ENCODE assay signal across 2 cellular contexts in genomic region chr14:78673845-78674244, GRCh38.
TF ChIP-seq lines count a peak whose summit lies in the region.

No MANE protein-coding gene starts in this region.

TF ChIP-seq in WTC11, 78 proteins besides CTCF, POLR2A, EP300 and RAD21 (continued from another document):
- no peak for TF ChIP-seq IRF2 (CRISPR knock-in tag; IDR thresholded peaks at IDR 0.05; ENCODE audit: borderline replicate concordance, low read depth)
- TF ChIP-seq NFE2L1 (CRISPR knock-in tag; IDR thresholded peaks at IDR 0.05), result no peak
- no peak for TF ChIP-seq IRF1 (CRISPR knock-in tag; IDR thresholded peaks at IDR 0.05)
- no peak for TF ChIP-seq CDX4 (CRISPR knock-in tag; IDR thresholded peaks at IDR 0.05; ENCODE audit: borderline replicate concordance)
- TF ChIP-seq NFYB (CRISPR knock-in tag; conservative IDR thresholded peaks at IDR 0.05; ENCODE audit: low read depth), result no peak
- TF ChIP-seq ZNF416 (CRISPR knock-in tag; IDR thresholded peaks at IDR 0.05), result no peak
- no peak for TF ChIP-seq RELA (CRISPR knock-in tag; IDR thresholded peaks at IDR 0.05; ENCODE audit: borderline replicate concordance)
- TF ChIP-seq USF2 (CRISPR knock-in tag; IDR thresholded peaks at IDR 0.05), result no peak
- TF ChIP-seq SOX15 (CRISPR knock-in tag; IDR thresholded peaks at IDR 0.05), result no peak
- TF ChIP-seq ZNF532 (CRISPR knock-in tag; IDR thresholded peaks at IDR 0.05; ENCODE audit: borderline replicate concordance), result no peak
- TF ChIP-seq ATF6 (CRISPR knock-in tag; IDR thresholded peaks at IDR 0.05), result no peak
- TF ChIP-seq USF1 (CRISPR knock-in tag; IDR thresholded peaks at IDR 0.05), result no peak
- TF ChIP-seq FOXJ3 (CRISPR knock-in tag; IDR thresholded peaks at IDR 0.05; ENCODE audit: borderline replicate concordance), result no peak
- TF ChIP-seq ZMAT4 (CRISPR knock-in tag; IDR thresholded peaks at IDR 0.05), result no peak
- TF ChIP-seq NR3C1 (CRISPR knock-in tag; conservative IDR thresholded peaks at IDR 0.05; ENCODE audit: low read depth), result no peak

TF ChIP-seq in neural cell, 6 proteins besides CTCF, POLR2A, EP300 and RAD21 (continued from another document):
- TF ChIP-seq MXI1 (conservative IDR thresholded peaks at IDR 0.05; ENCODE audit: poor library complexity, severe bottlenecking) (no peak), SMC3 (conservative IDR thresholded peaks at IDR 0.05; ENCODE audit: poor library complexity) (no peak)
TF ChIP-seq in neural cell: peak in this region for 0.
